In the genomic region with DNA sequence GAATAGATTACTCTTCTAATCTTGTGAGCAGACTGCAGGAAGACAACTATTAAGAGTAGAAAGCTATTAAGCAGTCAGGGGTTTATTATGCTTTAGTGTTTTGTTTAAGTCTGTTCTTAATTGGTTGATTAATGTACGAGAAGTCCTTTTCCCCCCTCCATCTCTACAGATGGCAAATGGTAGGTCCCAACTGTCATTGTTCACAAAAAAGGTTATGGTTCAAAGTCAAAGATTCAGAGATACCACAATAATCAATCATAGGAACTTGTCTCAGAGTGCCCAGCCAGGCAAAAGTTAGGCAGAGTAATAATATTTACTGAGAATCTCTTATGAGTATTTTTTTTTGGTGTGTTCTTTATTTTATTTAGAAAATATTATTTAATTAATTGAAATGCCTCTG, we compare ENCODE assay signal across 17 cellular contexts. TPM values are rescaled to one million over a fixed set of nuclear protein-coding genes. Genes with fewer than 3 reads are reported as not detected.
DNase-seq lines count a peak whose midpoint lies in the region; ATAC-seq and TF ChIP-seq lines count a peak whose summit lies in the region.
"Had no signal": no experiment of that assay in that cellular context is flagged by ENCODE, and none has a peak within 500 bp of the region (broad histone marks: within the 10 kb centered on the region; RNA-seq: fewer than 3 reads in every experiment).

No MANE protein-coding gene starts in this region.

- peaks cover 46% of the 10 kb centered on the region for H3K36me3 Mint-ChIP-seq in nephron (ENCODE audit: low read depth)
- H3K36me3 Mint-ChIP-seq: T-cell had no signal

- H3K4me2 ChIP-seq in Karpas-422 (ENCODE audit: low read depth, low read length, poor library complexity, severe bottlenecking): no peak overlapping the region
- H3K4me2 ChIP-seq: PC-9 had no signal

- H3K27ac ChIP-seq in Karpas-422 (ENCODE audit: low read length) (peak overlapping the region; percentile 4; the same call in 1 of the 2 replicates), SK-N-MC (peak overlapping the region; percentile 83), stomach (no peak overlapping the region)
- H3K27ac ChIP-seq: PC-9, SJSA1 had no signal

- H3K4me3 Mint-ChIP-seq in nephron: peak overlapping the region in 1 of 3 experiments; percentile 10
- H3K4me3 Mint-ChIP-seq: CD4-positive, CD25-positive, alpha-beta regulatory T cell; T-cell had no signal

- DNase-seq in Karpas-422 (no peak), SK-N-MC (ENCODE audit: low read depth, low spot score) (no peak), erythroblast (lab: John Stamatoyannopoulos, UW) (peak; percentile 45 to 78), stomach (no peak)
- DNase-seq in NK-92 treated with Interleukin-12 subunit alpha and Interleukin-12 subunit beta, amount 100 ng/mL, for 24 hours (lab: John Stamatoyannopoulos, UW): no peak
- DNase-seq: Caco-2; CD4-positive, CD25-positive, alpha-beta regulatory T cell; DMS153; H7; NCI-H146; NCI-H2081; NCI-H510A treated with DMSO at 0.1 percent for 48 hours; PC-9; T-cell had no signal

- H3K9me3 ChIP-seq in Karpas-422 (ENCODE audit: low read length): no peaks in the 10 kb centered on the region
- no peaks in the 10 kb centered on the region; the same call in 1 of the 2 replicates for H3K9me3 ChIP-seq in SK-N-MC (ENCODE audit: low read depth, low read length)
- H3K9me3 ChIP-seq in stomach: peaks cover 0 to 4% (median 0%) of the 10 kb centered on the region in 4 donors
- H3K9me3 ChIP-seq: Caco-2, SJSA1 had no signal

- TF ChIP-seq EP300 in stomach (IDR thresholded peaks at IDR 0.05): no peak

- peaks cover 14% of the 10 kb centered on the region for H3K9me3 Mint-ChIP-seq in nephron
- H3K9me3 Mint-ChIP-seq: T-cell had no signal

- intact Hi-C loops in stomach (cut with DNase I; ENCODE audit: low total_unique reads): no loop called here

- 47 to 81% (median 64%) methylated on average over 1 of the region's 1 CpG for WGBS in stomach, 5 donors

- H3K27ac Mint-ChIP-seq in nephron: peak overlapping the region in 2 of 3 experiments; percentile 30 to 64
- H3K27ac Mint-ChIP-seq: CD4-positive, CD25-positive, alpha-beta regulatory T cell; T-cell had no signal

- no peaks in the 10 kb centered on the region for H3K9me2 ChIP-seq in Karpas-422 (replicated peaks; ENCODE audit: insufficient read depth, low read length)

- H4K20me1 ChIP-seq in Karpas-422 (ENCODE audit: insufficient read depth, low read depth, low read length): no peaks in the 10 kb centered on the region

- no peak overlapping the region for H3K4me3 ChIP-seq in Karpas-422 (ENCODE audit: low read length)
- H3K4me3 ChIP-seq in SK-N-MC: peak overlapping the region; percentile 36; the same call in 1 of the 2 replicates
- no peak overlapping the region for H3K4me3 ChIP-seq in stomach
- H3K4me3 ChIP-seq: PC-9, SJSA1 had no signal

- H3K27me3 Mint-ChIP-seq in nephron (ENCODE audit: low read depth): no peaks in the 10 kb centered on the region
- H3K27me3 Mint-ChIP-seq: T-cell had no signal

- H2AFZ ChIP-seq in Karpas-422 (ENCODE audit: low read length): no peak overlapping the region
- H2AFZ ChIP-seq: PC-9 had no signal

- peaks cover 71% of the 10 kb centered on the region for H3K79me2 ChIP-seq in Karpas-422 (ENCODE audit: low read length)

- H3K27me3 ChIP-seq in Karpas-422 (ENCODE audit: low read length) (no peaks in the 10 kb centered on the region), stomach (no peaks in the 10 kb centered on the region)
- H3K27me3 ChIP-seq: SJSA1 had no signal

- H3K9ac ChIP-seq in Karpas-422 (ENCODE audit: low read length) (no peak overlapping the region), SK-N-MC (ENCODE audit: insufficient read length) (no peak overlapping the region)

- H3K36me3 ChIP-seq in Karpas-422 (ENCODE audit: insufficient read depth, low read length): peaks cover 3% of the 10 kb centered on the region; the same call in 1 of the 2 replicates
- H3K36me3 ChIP-seq in SK-N-MC (ENCODE audit: insufficient read depth, low read length): peaks cover 13% of the 10 kb centered on the region; the same call in 1 of the 2 replicates
- H3K36me3 ChIP-seq in stomach: no peaks in the 10 kb centered on the region
- H3K36me3 ChIP-seq: SJSA1 had no signal

- H3K4me1 ChIP-seq in Karpas-422 (ENCODE audit: low read length) (peaks cover 41% of the 10 kb centered on the region), stomach (peaks cover 0 to 50% (median 22%) of the 10 kb centered on the region in 4 donors)
- H3K4me1 ChIP-seq: Caco-2, SJSA1 had no signal

- TF ChIP-seq CTCF in nephron (IDR thresholded peaks at IDR 0.05; ENCODE audit: unreplicated experiment in 3 of 3) (no peak), stomach (IDR thresholded peaks at IDR 0.05) (no peak)

- no peak for ATAC-seq in HG03095 (IDR thresholded peaks at IDR 0.05; ENCODE audit: unreplicated experiment)
- ATAC-seq: T-cell had no signal

- peaks cover 24% of the 10 kb centered on the region for H3K4me1 Mint-ChIP-seq in nephron

- TF ChIP-seq POLR2A in erythroblast (IDR thresholded peaks at IDR 0.05; ENCODE audit: low read length): no peak
- no peak for TF ChIP-seq POLR2A in stomach (IDR thresholded peaks at IDR 0.05)

RNA-seq across cellular contexts. Expression of a gene that starts 26.8 kb away (rescaled TPM):
- 15.8 and 38.3 TPM in 2 replicates for total RNA-seq in Karpas-422 (2014; rRNA removed; shearing (Covaris generic); ENCODE audit: low replicate concordance)
- total RNA-seq in stomach: 100 to 1,000 TPM in 1 of 5 donors, 10 to 100 TPM in 4; 16.8 to 108 (median 61.0) TPM
- polyA plus RNA-seq in stomach: 10 to 100 TPM in 2 of 3 donors, 1 to 10 TPM in 1; 9.6 to 11.9 (median 10.0) TPM

Comparison
In these comparisons a context has a peak if more than half of its experiments do, and no peak if none do; other contexts are left out.
1. DNase-seq: peak in erythroblast (2 of 2); none in Karpas-422 (single experiment), SK-N-MC (single experiment), stomach (single experiment) and NK-92 treated with Interleukin-12 subunit alpha and Interleukin-12 subunit beta, amount 100 ng/mL, for 24 hours (single experiment).
2. H3K27ac ChIP-seq: peak in Karpas-422 (single experiment) and SK-N-MC (single experiment); none in stomach (0 of 5).